30 cellular contexts compared by ENCODE assay signal in genomic region chrX:24774650-24775049, GRCh38.
"Had no signal": no experiment of that assay in that cellular context is flagged by ENCODE, and none has a peak within 500 bp of the region (broad histone marks: within the 10 kb centered on the region; RNA-seq: fewer than 3 reads in every experiment).

No MANE protein-coding gene starts in this region.

- H3K27ac ChIP-seq: adrenal gland, cardiac muscle cell, gastroesophageal sphincter, upper lobe of left lung had no signal

- H3K27me3 ChIP-seq: adrenal gland, cardiac muscle cell, gastroesophageal sphincter, upper lobe of left lung had no signal

- H3K27ac Mint-ChIP-seq: activated B cell treated with CpG ODN at 0.5 μM for 24 hours; activated CD4-positive, alpha-beta T cell treated with anti-CD3 and anti-CD28 coated beads for 36 hours; activated naive CD8-positive, alpha-beta T cell; activated T-helper 2 cell treated with anti-CD3 and anti-CD28 coated beads, Interferon-gamma antibody, Interleukin-2, Interleukin-4, amounts not matched to agents 10 μg/mL and 5 μg/mL and 100 μg/mL, durations not matched to agents 14 hours and 24 hours and 36 hours; dendritic cell treated with granulocyte-macrophage colony-stimulating factor and Interleukin-4, amounts not matched to agents 40 ng/mL and 50 ng/mL, for 4 days; T-helper 17 cell had no signal

- H3K27me3 Mint-ChIP-seq: activated B cell treated with CpG ODN at 0.5 μM for 24 hours; activated CD4-positive, alpha-beta T cell treated with anti-CD3 and anti-CD28 coated beads for 36 hours; activated naive CD8-positive, alpha-beta T cell; dendritic cell treated with granulocyte-macrophage colony-stimulating factor and Interleukin-4, amounts not matched to agents 40 ng/mL and 50 ng/mL, for 4 days; T-helper 17 cell had no signal

- H3K4me1 Mint-ChIP-seq: activated CD4-positive, alpha-beta T cell treated with anti-CD3 and anti-CD28 coated beads for 36 hours; T-helper 17 cell had no signal

- H3K4me3 Mint-ChIP-seq: activated B cell treated with CpG ODN at 0.5 μM for 24 hours; activated CD4-positive, alpha-beta T cell treated with anti-CD3 and anti-CD28 coated beads for 36 hours; activated naive CD8-positive, alpha-beta T cell; activated T-cell treated with anti-CD3 and anti-CD28 coated beads, Interleukin-2, amount 50 U/mL, for 4 hours; dendritic cell treated with granulocyte-macrophage colony-stimulating factor and Interleukin-4, amounts not matched to agents 40 ng/mL and 50 ng/mL, for 4 days; T-helper 17 cell had no signal

- H3K36me3 ChIP-seq: adrenal gland, cardiac muscle cell, gastroesophageal sphincter had no signal

- DNase-seq: activated B cell treated with CpG ODN at 0.5 μM for 24 hours; activated CD4-positive, alpha-beta T cell treated with anti-CD3 and anti-CD28 coated beads for 36 hours; activated CD4-positive, alpha-beta T cell treated with anti-CD3 and anti-CD28 coated beads, Interleukin-2, amount 50 U/mL, for 4 hours; activated CD8-positive, alpha-beta memory T cell treated with anti-CD3 and anti-CD28 coated beads for 24 hours; activated CD8-positive, alpha-beta memory T cell treated with anti-CD3 and anti-CD28 coated beads, Interleukin-2, amount 50 U/mL, for 4 hours; activated naive CD4-positive, alpha-beta T cell; activated T-cell treated with anti-CD3 and anti-CD28 coated beads, Interleukin-2, amount 50 U/mL, for 4 hours; adrenal gland; effector CD4-positive, alpha-beta T cell; erythroblast; head of caudate nucleus; hypothalamus; left cardiac atrium; mesenchymal stem cell; mucosa of descending colon; nucleus accumbens; posterior cingulate gyrus; stimulated activated CD4-positive, alpha-beta T cell treated with anti-CD3 and anti-CD28 coated beads, Interleukin-2, amount 100 ng/mL, for 48 hours; stimulated activated CD8-positive, alpha-beta memory T cell treated with anti-CD3 and anti-CD28 coated beads, Interleukin-4, amount 100 ng/mL, for 48 hours; stimulated activated naive CD4-positive, alpha-beta T cell treated with Interleukin-2 at 50 U/mL for 16 hours; SW 1271; T-helper 17 cell; upper lobe of left lung had no signal

- H3K4me2 ChIP-seq: smooth muscle cell had no signal

- H3K9me3 ChIP-seq: adrenal gland, gastroesophageal sphincter, mucosa of descending colon, upper lobe of left lung had no signal

- H3K4me1 ChIP-seq: adrenal gland, gastroesophageal sphincter, upper lobe of left lung had no signal

- H3K9me3 Mint-ChIP-seq: activated B cell treated with CpG ODN at 0.5 μM for 24 hours; activated T-cell treated with anti-CD3 and anti-CD28 coated beads, Interleukin-2, amount 50 U/mL, for 4 hours; activated T-helper 2 cell treated with anti-CD3 and anti-CD28 coated beads, Interferon-gamma antibody, Interleukin-2, Interleukin-4, amounts not matched to agents 10 μg/mL and 5 μg/mL and 100 μg/mL, durations not matched to agents 14 hours and 24 hours and 36 hours; dendritic cell treated with granulocyte-macrophage colony-stimulating factor and Interleukin-4, amounts not matched to agents 40 ng/mL and 50 ng/mL, for 4 days had no signal

- H3K4me3 ChIP-seq: adrenal gland, cardiac muscle cell, gastroesophageal sphincter, mucosa of descending colon, smooth muscle cell, upper lobe of left lung had no signal

- ATAC-seq: activated CD4-positive, alpha-beta T cell treated with anti-CD3 and anti-CD28 coated beads for 36 hours; activated T-cell treated with anti-CD3 and anti-CD28 coated beads, Interleukin-2, amount 50 U/mL, for 4 hours; gastroesophageal sphincter; left cardiac atrium; mucosa of descending colon; sciatic nerve; T-helper 17 cell had no signal
